In genomic region chr12:122895290-122895689, GRCh38 we compare ENCODE assay signal across 8 cellular contexts. TPM values are rescaled to one million over a fixed set of nuclear protein-coding genes. Genes with fewer than 3 reads are reported as not detected.
A peak's percentile ranks its signal among the peaks of the same experiment; 100 is the strongest.
DNase-seq lines count a peak whose midpoint lies in the region; ATAC-seq and TF ChIP-seq lines count a peak whose summit lies in the region.

No MANE protein-coding gene starts in this region.

- no peaks in the 10 kb centered on the region for H3K36me3 ChIP-seq in PC-9 (ENCODE audit: low read depth)

- H3K4me1 Mint-ChIP-seq in neural crest cell = peaks cover 76% of the 10 kb centered on the region

- H3K4me3 Mint-ChIP-seq in neural crest cell = peak overlapping the region; percentile 98

- peaks cover 77% of the 10 kb centered on the region for H3F3A ChIP-seq in PC-9 (ENCODE audit: insufficient read depth, low read depth)

- H3K27ac Mint-ChIP-seq in neural crest cell (ENCODE audit: unreplicated experiment) = peak overlapping the region; percentile 98

- H3K27me3 Mint-ChIP-seq in neural crest cell (ENCODE audit: low read depth) = no peaks in the 10 kb centered on the region

- peak overlapping the region; percentile 85 for H3K4me2 ChIP-seq in PC-9

- DNase-seq in CD1c-positive myeloid dendritic cell (ENCODE audit: extremely low spot score) = peak; percentile 39
- DNase-seq in PC-9 = no peak
- no peak for DNase-seq in epithelial cell of prostate (ENCODE audit: low read depth, low spot score)
- DNase-seq in neural crest cell (ENCODE audit: low read depth, low spot score) = no peak
- DNase-seq in COR-L47 (lab: John Stamatoyannopoulos, UW) = no peak

- peak overlapping the region; percentile 68 for H2AFZ ChIP-seq in PC-9

- CTCF ChIA-PET in PC-9 (lab: Charles Lee) = no interaction called here

- H3K36me3 Mint-ChIP-seq in neural crest cell (ENCODE audit: low read depth) = no peaks in the 10 kb centered on the region

- POLR2A ChIA-PET in PC-9 (lab: Charles Lee; ENCODE audit: unreplicated experiment) = no interaction called here

- no TSS peak for BruUV-seq in PC-9 (replicated peaks; lab: Mats Ljungman, UMichigan)

- peaks cover 12% of the 10 kb centered on the region; the same call in 1 of the 2 replicates for H4K20me1 ChIP-seq in PC-9 (ENCODE audit: insufficient read depth)

- intact Hi-C loops in PC-9 (cut with micrococcal nuclease; ENCODE audit: unreplicated experiment) = loop anchor here (2.0 kb wide), 1 partner anchor 54 kb away; no protein-coding TSS in a partner anchor

- no peaks in the 10 kb centered on the region for H3K9me3 Mint-ChIP-seq in neural crest cell

- H3K27me3 ChIP-seq in PC-9 (ENCODE audit: insufficient read depth, low read depth) = no peaks in the 10 kb centered on the region

- H3K79me2 ChIP-seq in PC-9 (ENCODE audit: low read depth) = peaks cover 65% of the 10 kb centered on the region

- H3K9me2 ChIP-seq in PC-9 (ENCODE audit: insufficient read depth) = no peaks in the 10 kb centered on the region

- H3K4me1 ChIP-seq in PC-9 (replicated peaks; ENCODE audit: insufficient read depth) = peaks cover 80% of the 10 kb centered on the region

- H3K27ac ChIP-seq in PC-9 = peak overlapping the region; percentile 97
- H3K27ac ChIP-seq in epithelial cell of prostate = peak overlapping the region; percentile 99

- TF ChIP-seq CTCF in PC-9 (conservative IDR thresholded peaks at IDR 0.05) (no peak), neural crest cell (conservative IDR thresholded peaks at IDR 0.05) (no peak)

- H3K9me3 ChIP-seq in PC-9 (ENCODE audit: insufficient read depth, low read depth) = no peaks in the 10 kb centered on the region

- ATAC-seq in HG03439 (IDR thresholded peaks at IDR 0.05; ENCODE audit: unreplicated experiment) (no peak), GM18858 (IDR thresholded peaks at IDR 0.05; ENCODE audit: unreplicated experiment) (no peak), GM21381 (IDR thresholded peaks at IDR 0.05; ENCODE audit: unreplicated experiment) (no peak)

- peak overlapping the region; percentile 61 for H3K4me3 ChIP-seq in PC-9

RNA-seq across cellular contexts. Expression of gene VPS37B, which starts 0.6 kb away (rescaled TPM):
- total RNA-seq in PC-9 (2021) (51.4 and 53.5 TPM in 2 replicates), neural crest cell (40.9 and 41.5 TPM in 2 replicates)
